Comparison of ENCODE assay signal across 17 cellular contexts in the genomic region with DNA sequence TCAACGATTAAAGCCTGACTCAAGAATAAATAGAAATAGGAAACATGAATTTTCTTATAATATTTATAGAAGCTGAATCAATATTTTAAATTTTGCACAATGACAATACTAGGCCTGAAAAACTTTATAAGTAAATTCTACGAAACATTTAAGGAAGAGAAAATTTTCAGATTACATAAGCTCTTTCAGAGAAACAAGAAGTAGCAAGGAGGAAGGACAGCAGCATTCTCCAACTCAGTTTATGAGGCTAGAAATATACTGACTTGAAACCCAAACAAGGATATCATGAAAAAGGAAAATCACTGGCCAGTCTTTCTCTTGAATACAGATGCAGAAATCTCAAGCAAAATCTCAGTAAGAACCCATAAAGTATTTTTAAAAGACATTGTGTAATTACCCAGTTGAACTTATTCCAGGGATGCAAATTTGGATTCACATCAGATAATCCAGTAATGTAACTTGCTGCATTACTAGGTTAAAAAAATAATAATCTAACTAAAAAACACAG.
DNase-seq lines count a peak whose midpoint lies in the region; ATAC-seq and TF ChIP-seq lines count a peak whose summit lies in the region.
"Had no signal": no experiment of that assay in that cellular context is flagged by ENCODE, and none has a peak within 500 bp of the region (broad histone marks: within the 10 kb centered on the region; RNA-seq: fewer than 3 reads in every experiment).

No MANE protein-coding gene starts in this region.

- H3K27ac ChIP-seq in VCaP, result peak overlapping the region; percentile 59
- H3K27ac ChIP-seq: A549 had no signal

- ATAC-seq in sciatic nerve, result no peak
- ATAC-seq: A549 had no signal

- peak; percentile 56 for DNase-seq in GF-D8 (lab: John Stamatoyannopoulos, UW)
- peak; percentile 80 for DNase-seq in NOMO-1 treated with DMSO at 0.1 percent for 48 hours (lab: John Stamatoyannopoulos, UW; ENCODE audit: unreplicated experiment)
- DNase-seq in pons (ENCODE audit: low spot score), result peak; percentile 28
- DNase-seq in stimulated activated CD4-positive, alpha-beta T cell treated with anti-CD3 and anti-CD28 coated beads, Interleukin-1b, Interleukin-23, amount 100 ng/mL, for 48 hours, result no peak
- no peak for DNase-seq in sciatic nerve (ENCODE audit: low spot score)
- no peak for DNase-seq in activated CD8-positive, alpha-beta memory T cell treated with anti-CD3 and anti-CD28 coated beads for 24 hours
- no peak for DNase-seq in GM19238 (ENCODE audit: insufficient read length, low spot score)
- DNase-seq: C1 segment of cervical spinal cord; DMS 273 treated with DMSO at 0.1 percent for 48 hours; KBM-7; NCI-H1105 treated with DMSO at 0.1 percent for 48 hours; NCI-H187 treated with DMSO at 0.1 percent for 48 hours; NCI-H446; NK-92 treated with Interleukin-12 subunit alpha and Interleukin-12 subunit beta, amount 100 ng/mL, for 24 hours; SHP77 had no signal

- no peak for TF ChIP-seq CTCF in VCaP (conservative IDR thresholded peaks at IDR 0.05)

- intact Hi-C loops in sciatic nerve (cut with DNase I), result no loop called here

Comparison
In these comparisons a context has a peak if more than half of its experiments do, and no peak if none do; other contexts are left out.
1. DNase-seq: peak in GF-D8 (single experiment), NOMO-1 treated with DMSO at 0.1 percent for 48 hours (single experiment) and pons (single experiment); none in stimulated activated CD4-positive, alpha-beta T cell treated with anti-CD3 and anti-CD28 coated beads, Interleukin-1b, Interleukin-23, amount 100 ng/mL, for 48 hours (single experiment), sciatic nerve (single experiment), activated CD8-positive, alpha-beta memory T cell treated with anti-CD3 and anti-CD28 coated beads for 24 hours (single experiment) and GM19238 (single experiment).